ENCODE assay signal across 30 cellular contexts in the genomic region with DNA sequence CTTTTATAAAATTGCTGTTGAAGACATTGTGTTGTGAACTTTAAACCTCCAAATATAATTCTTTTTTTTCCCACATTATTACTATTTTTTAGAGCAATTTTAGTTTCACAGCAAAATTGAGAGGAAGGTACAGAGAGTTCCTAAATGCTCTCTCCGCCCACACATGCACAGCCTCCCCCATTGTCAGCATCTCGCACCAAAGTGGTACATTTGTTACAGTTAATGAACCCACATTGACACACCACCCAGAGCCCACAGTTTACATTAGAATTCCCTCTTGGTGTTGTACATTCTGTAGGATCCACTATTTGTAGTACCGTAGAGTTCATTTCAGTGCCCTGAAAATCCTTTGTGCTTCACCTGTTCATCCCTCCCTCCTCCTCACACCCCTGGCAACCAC.
"Had no signal": no experiment of that assay in that cellular context is flagged by ENCODE, and none has a peak within 500 bp of the region (broad histone marks: within the 10 kb centered on the region; RNA-seq: fewer than 3 reads in every experiment).

No MANE protein-coding gene starts in this region.

- H3K27ac ChIP-seq: ascending aorta, cardiac muscle cell, KMS-11, Peyer's patch, SJSA1 had no signal

- H3K9me3 ChIP-seq: ascending aorta, Peyer's patch, SJSA1, SK-N-SH had no signal

- H3K4me1 ChIP-seq: ascending aorta, Peyer's patch, SJSA1 had no signal

- H3K27ac Mint-ChIP-seq: activated CD4-positive, alpha-beta memory T cell treated with anti-CD3 and anti-CD28 coated beads, Interleukin-2, amount 10 ng/mL, durations not matched to agents 7 days and 5 days; activated naive CD4-positive, alpha-beta T cell treated with anti-CD3 and anti-CD28 coated beads, Interleukin-2, amount 50 U/mL, for 24 hours; activated naive CD8-positive, alpha-beta T cell treated with anti-CD3 and anti-CD28 coated beads, Interleukin-2, amount 10 ng/mL, durations not matched to agents 7 days and 5 days; activated T-cell treated with anti-CD3 and anti-CD28 coated beads, Interleukin-2, amount 50 U/mL, for 24 hours; activated T-helper 2 cell treated with anti-CD3 and anti-CD28 coated beads, Interferon-gamma antibody, Interleukin-2, Interleukin-4, amounts not matched to agents 10 μg/mL and 5 μg/mL and 100 μg/mL, durations not matched to agents 14 hours and 24 hours and 36 hours; T-helper 1 cell treated with Interleukin-12 subunit alpha and Interleukin-12 subunit beta and Interleukin-4 antibody, amounts not matched to agents 30 μg/mL and 1 μg/mL, for 36 hours; T-helper 2 cell treated with Interferon-gamma antibody and Interleukin-4, amounts not matched to agents 5 μg/mL and 100 μg/mL, for 36 hours; WTC11 had no signal

- H3K9me3 Mint-ChIP-seq: activated CD4-positive, alpha-beta memory T cell treated with anti-CD3 and anti-CD28 coated beads, Interleukin-2, amount 10 ng/mL, durations not matched to agents 7 days and 5 days; activated naive CD4-positive, alpha-beta T cell treated with anti-CD3 and anti-CD28 coated beads, Interleukin-2, amount 50 U/mL, for 24 hours; activated naive CD8-positive, alpha-beta T cell treated with anti-CD3 and anti-CD28 coated beads, Interleukin-2, amount 10 ng/mL, durations not matched to agents 7 days and 5 days; activated T-cell treated with anti-CD3 and anti-CD28 coated beads, Interleukin-2, amount 50 U/mL, for 24 hours; activated T-helper 2 cell treated with anti-CD3 and anti-CD28 coated beads, Interferon-gamma antibody, Interleukin-2, Interleukin-4, amounts not matched to agents 10 μg/mL and 5 μg/mL and 100 μg/mL, durations not matched to agents 14 hours and 24 hours and 36 hours; T-helper 1 cell treated with Interleukin-12 subunit alpha and Interleukin-12 subunit beta and Interleukin-4 antibody, amounts not matched to agents 30 μg/mL and 1 μg/mL, for 36 hours; T-helper 2 cell treated with Interferon-gamma antibody and Interleukin-4, amounts not matched to agents 5 μg/mL and 100 μg/mL, for 36 hours; WTC11 had no signal

- H3K4me1 Mint-ChIP-seq: activated CD4-positive, alpha-beta memory T cell treated with anti-CD3 and anti-CD28 coated beads, Interleukin-2, amount 10 ng/mL, durations not matched to agents 7 days and 5 days; activated naive CD4-positive, alpha-beta T cell treated with anti-CD3 and anti-CD28 coated beads, Interleukin-2, amount 50 U/mL, for 24 hours; WTC11 had no signal

- H3K27me3 Mint-ChIP-seq: activated CD4-positive, alpha-beta memory T cell treated with anti-CD3 and anti-CD28 coated beads, Interleukin-2, amount 10 ng/mL, durations not matched to agents 7 days and 5 days; activated naive CD4-positive, alpha-beta T cell treated with anti-CD3 and anti-CD28 coated beads, Interleukin-2, amount 50 U/mL, for 24 hours; activated naive CD8-positive, alpha-beta T cell treated with anti-CD3 and anti-CD28 coated beads, Interleukin-2, amount 10 ng/mL, durations not matched to agents 7 days and 5 days; activated T-cell treated with anti-CD3 and anti-CD28 coated beads, Interleukin-2, amount 50 U/mL, for 24 hours had no signal

- ATAC-seq: activated CD4-positive, CD25-positive, alpha-beta regulatory T cell treated with anti-CD3 and anti-CD28 coated beads, Interleukin-2, amount 50 U/mL, for 24 hours; PC-3; WTC11 had no signal

- H3K27me3 ChIP-seq: ascending aorta, cardiac muscle cell, Peyer's patch, SJSA1 had no signal

- H3K4me3 ChIP-seq: ascending aorta, cardiac muscle cell, Peyer's patch, SJSA1 had no signal

- DNase-seq: activated CD4-positive, alpha-beta memory T cell treated with anti-CD3 and anti-CD28 coated beads, Interleukin-2, amount 10 ng/mL, durations not matched to agents 7 days and 5 days; activated CD4-positive, alpha-beta T cell treated with anti-CD3 and anti-CD28 coated beads for 48 hours; activated gamma-delta T cell; activated naive CD4-positive, alpha-beta T cell treated with Interleukin-2 at 50 U/mL for 16 hours; activated naive CD8-positive, alpha-beta T cell treated with anti-CD3 and anti-CD28 coated beads, Interleukin-2, amount 10 ng/mL, durations not matched to agents 7 days and 5 days; activated T-cell treated with anti-CD3 and anti-CD28 coated beads, Interleukin-2, amount 50 U/mL, for 24 hours; cerebellar nuclear complex; MM.1S; MV-4-11; NCI-H1105; NCI-H1417 treated with DMSO at 0.1 percent for 48 hours; NCI-H1694 treated with DMSO at 0.1 percent for 48 hours; NCI-H2029; NCI-H345; NCI-H524 treated with DMSO at 0.1 percent for 48 hours; PC-3; Peyer's patch; RPMI8226; SHP77 treated with DMSO at 0.1 percent for 48 hours; SK-N-SH had no signal

- H3K4me3 Mint-ChIP-seq: activated CD4-positive, alpha-beta memory T cell treated with anti-CD3 and anti-CD28 coated beads, Interleukin-2, amount 10 ng/mL, durations not matched to agents 7 days and 5 days; activated naive CD4-positive, alpha-beta T cell treated with anti-CD3 and anti-CD28 coated beads, Interleukin-2, amount 50 U/mL, for 24 hours; activated naive CD8-positive, alpha-beta T cell treated with anti-CD3 and anti-CD28 coated beads, Interleukin-2, amount 10 ng/mL, durations not matched to agents 7 days and 5 days; activated T-cell treated with anti-CD3 and anti-CD28 coated beads, Interleukin-2, amount 50 U/mL, for 24 hours; T-helper 1 cell treated with Interleukin-12 subunit alpha and Interleukin-12 subunit beta and Interleukin-4 antibody, amounts not matched to agents 30 μg/mL and 1 μg/mL, for 36 hours; T-helper 2 cell treated with Interferon-gamma antibody and Interleukin-4, amounts not matched to agents 5 μg/mL and 100 μg/mL, for 36 hours; WTC11 had no signal
